In the genomic region with DNA sequence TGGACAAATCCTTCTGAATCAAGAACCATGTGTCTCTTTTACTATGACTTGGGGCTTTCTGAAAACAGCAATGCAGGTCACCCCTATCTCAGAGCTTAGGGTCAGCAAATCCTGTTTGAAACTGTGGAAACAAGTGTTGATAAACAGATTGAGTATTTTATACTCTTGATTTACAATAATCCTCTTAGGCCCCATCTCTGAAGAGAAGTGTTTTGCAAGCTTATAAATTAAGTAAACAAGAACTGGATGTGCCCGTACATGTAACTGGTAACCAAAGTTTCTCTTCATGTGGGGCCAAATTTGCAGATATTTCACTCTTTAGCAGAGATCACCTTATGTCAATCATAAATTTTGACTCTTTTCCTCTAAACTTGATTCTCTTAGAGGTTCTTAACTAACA, we compare ENCODE assay signal across 11 cellular contexts.
"Had no signal": no experiment of that assay in that cellular context is flagged by ENCODE, and none has a peak within 500 bp of the region (broad histone marks: within the 10 kb centered on the region; RNA-seq: fewer than 3 reads in every experiment).

No MANE protein-coding gene starts in this region.

- H3K27ac ChIP-seq: dorsolateral prefrontal cortex, psoas muscle had no signal

- H3K4me3 ChIP-seq: dorsolateral prefrontal cortex, psoas muscle, sigmoid colon had no signal

- H3K27me3 ChIP-seq: dorsolateral prefrontal cortex, sigmoid colon had no signal

- H3K36me3 ChIP-seq: sigmoid colon had no signal

- DNase-seq: activated CD4-positive, alpha-beta memory T cell treated with anti-CD3 and anti-CD28 coated beads for 36 hours; activated CD4-positive, alpha-beta T cell treated with anti-CD3 and anti-CD28 coated beads for 1 hour; activated gamma-delta T cell; activated T-cell treated with anti-CD3 and anti-CD28 coated beads, Interleukin-2, amount 50 U/mL, for 48 hours; dorsolateral prefrontal cortex; hippocampal formation; occipital lobe; psoas muscle; sigmoid colon; stimulated activated CD4-positive, alpha-beta T cell treated with anti-CD3 and anti-CD28 coated beads, Interleukin-2, amount 100 ng/mL, for 48 hours; stimulated activated naive CD8-positive, alpha-beta T cell treated with anti-CD3 and anti-CD28 coated beads, Interleukin-15, Interleukin-2, amounts not matched to agents 100 U/mL and 50 U/mL, for 24 hours had no signal

- H3K9me3 ChIP-seq: psoas muscle, sigmoid colon had no signal

- ATAC-seq: stimulated activated naive CD8-positive, alpha-beta T cell treated with anti-CD3 and anti-CD28 coated beads, Interleukin-15, Interleukin-2, amounts not matched to agents 100 U/mL and 50 U/mL, for 24 hours had no signal
